25 cellular contexts compared by ENCODE assay signal in the genomic region with DNA sequence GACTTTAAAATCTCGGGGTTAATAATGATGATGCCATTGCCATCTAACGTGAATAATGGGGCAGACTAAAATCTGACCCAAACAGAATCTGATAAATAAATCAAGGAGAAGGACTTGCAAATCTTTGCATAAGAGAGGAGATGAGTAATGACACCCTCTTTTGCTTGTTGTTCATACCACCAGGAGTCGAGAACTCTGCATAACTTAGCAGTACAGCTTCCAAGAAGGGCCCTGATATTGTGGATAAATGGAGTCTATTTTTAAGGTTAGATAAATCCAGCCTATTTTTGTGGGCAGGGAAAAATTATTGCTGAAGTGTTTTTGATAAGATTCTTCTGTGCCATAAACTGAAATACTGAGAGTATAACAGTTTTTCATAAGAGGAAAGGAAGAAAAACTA. TPM values are rescaled to one million over a fixed set of nuclear protein-coding genes. Genes with fewer than 3 reads are reported as not detected.
DNase-seq lines count a peak whose midpoint lies in the region; ATAC-seq and TF ChIP-seq lines count a peak whose summit lies in the region.
"Had no signal": no experiment of that assay in that cellular context is flagged by ENCODE, and none has a peak within 500 bp of the region (broad histone marks: within the 10 kb centered on the region; RNA-seq: fewer than 3 reads in every experiment).

No MANE protein-coding gene starts in this region.

- no peak overlapping the region for H3K27ac Mint-ChIP-seq in GM23338
- H3K27ac Mint-ChIP-seq: CD14-positive monocyte; CD4-positive, alpha-beta T cell; CD8-positive, alpha-beta memory T cell; H9 had no signal

- H3K4me2 ChIP-seq in GM23338: peak overlapping the region; percentile 40; the same call in 1 of the 2 replicates
- H3K4me2 ChIP-seq: A549; BLaER1 treated with 17β-estradiol and CSF1 and Interleukin-3, amounts not matched to agents 10 nM and 100 nM had no signal

- no peak for DNase-seq in heart left ventricle
- no peak for DNase-seq in right atrium auricular region (ENCODE audit: low spot score)
- no peak for DNase-seq in GM23338 (ENCODE audit: low spot score)
- DNase-seq in coronary artery (ENCODE audit: low spot score): no peak
- DNase-seq in right cardiac atrium: no peak
- no peak for DNase-seq in anterior cingulate cortex (lab: John Stamatoyannopoulos, UW)
- DNase-seq: 8988T; ACHN; AML-193; BE2C; CD4-positive, alpha-beta T cell; CD8-positive, alpha-beta memory T cell; DMS 273 treated with DMSO at 0.1 percent for 48 hours; DMS79; EL; GDM1; GM23248; H9 had no signal

- intact Hi-C loops in heart left ventricle (cut with DNase I) (no loop called here), right cardiac atrium (cut with DNase I) (no loop called here)

- H3K9me2 ChIP-seq in GM23338 (ENCODE audit: insufficient read depth): no peaks in the 10 kb centered on the region

- H3K79me2 ChIP-seq in GM23338 (replicated peaks; ENCODE audit: insufficient read depth): peaks cover 63% of the 10 kb centered on the region

- no peak overlapping the region for H3K4me3 Mint-ChIP-seq in GM23338
- H3K4me3 Mint-ChIP-seq: CD14-positive monocyte; CD4-positive, alpha-beta T cell; CD8-positive, alpha-beta memory T cell; H9 had no signal

- peaks cover 0 to 15% (median 0%) of the 10 kb centered on the region in 9 donors for H3K36me3 ChIP-seq in heart left ventricle
- H3K36me3 ChIP-seq in right atrium auricular region: no peaks in the 10 kb centered on the region
- no peaks in the 10 kb centered on the region for H3K36me3 ChIP-seq in GM23338 (ENCODE audit: insufficient read depth)
- H3K36me3 ChIP-seq: BE2C; BLaER1 treated with 17β-estradiol and CSF1 and Interleukin-3, amounts not matched to agents 10 nM and 100 nM had no signal

- TF ChIP-seq POLR2A in heart left ventricle (IDR thresholded peaks at IDR 0.05): no peak

- TF ChIP-seq CTCF in heart left ventricle (IDR thresholded peaks at IDR 0.05) (no peak), right atrium auricular region (IDR thresholded peaks at IDR 0.05) (no peak), GM23338 (conservative IDR thresholded peaks at IDR 0.05; ENCODE audit: low read depth in 2 of 2) (no peak), coronary artery (IDR thresholded peaks at IDR 0.05) (no peak)

- no peak overlapping the region for H2AFZ ChIP-seq in GM23338
- H2AFZ ChIP-seq: GM23248 had no signal

- peak overlapping the region in 6 of 12 donors; percentile 2 to 25 (median 6) for H3K4me3 ChIP-seq in heart left ventricle
- peak overlapping the region in 1 of 2 donors; percentile 9 for H3K4me3 ChIP-seq in right atrium auricular region
- no peak overlapping the region for H3K4me3 ChIP-seq in GM23338
- H3K4me3 ChIP-seq in coronary artery: peak overlapping the region; percentile 15
- peak overlapping the region; percentile 27 for H3K4me3 ChIP-seq in right cardiac atrium (ENCODE audit: low read length)
- H3K4me3 ChIP-seq: A549; BLaER1 treated with 17β-estradiol and CSF1 and Interleukin-3, amounts not matched to agents 10 nM and 100 nM; GM12878; GM23248 had no signal

- H3K9me3 ChIP-seq in heart left ventricle (no peaks in the 10 kb centered on the region), right atrium auricular region (no peaks in the 10 kb centered on the region), right cardiac atrium (ENCODE audit: control insufficient read depth, low read length) (no peaks in the 10 kb centered on the region)
- H3K9me3 ChIP-seq: A549; BE2C; BLaER1 treated with 17β-estradiol and CSF1 and Interleukin-3, amounts not matched to agents 10 nM and 100 nM had no signal

- no peaks in the 10 kb centered on the region for H3K27me3 ChIP-seq in heart left ventricle
- no peaks in the 10 kb centered on the region for H3K27me3 ChIP-seq in right atrium auricular region
- no peaks in the 10 kb centered on the region for H3K27me3 ChIP-seq in GM23338 (ENCODE audit: insufficient read depth)
- H3K27me3 ChIP-seq in right cardiac atrium (ENCODE audit: control insufficient read depth, insufficient read depth): no peaks in the 10 kb centered on the region
- H3K27me3 ChIP-seq: BLaER1 treated with 17β-estradiol and CSF1 and Interleukin-3, amounts not matched to agents 10 nM and 100 nM had no signal

- H3K27me3 Mint-ChIP-seq in GM23338 (ENCODE audit: insufficient read depth, low read depth, poor library complexity): peaks cover 5% of the 10 kb centered on the region

- 25 to 36% (median 34%) methylated on average over 3 of the region's 3 CpGs for WGBS in heart left ventricle, 4 donors
- 41% methylated on average over 3 of the region's 3 CpGs for WGBS in right cardiac atrium

- no peaks in the 10 kb centered on the region; the same call in 1 of the 3 replicates for H3K36me3 Mint-ChIP-seq in GM23338 (ENCODE audit: low read depth)
- H3K36me3 Mint-ChIP-seq: CD14-positive monocyte; CD8-positive, alpha-beta memory T cell had no signal

- H3K4me1 ChIP-seq in heart left ventricle (peaks cover 0 to 55% (median 13%) of the 10 kb centered on the region in 12 donors), right atrium auricular region (peaks cover 0 to 29% of the 10 kb centered on the region in 2 donors), GM23338 (ENCODE audit: insufficient read depth) (peaks cover 35% of the 10 kb centered on the region), right cardiac atrium (ENCODE audit: control insufficient read depth, insufficient read depth, low read length) (peaks cover 1% of the 10 kb centered on the region)
- H3K4me1 ChIP-seq: A549; BE2C; BLaER1 treated with 17β-estradiol and CSF1 and Interleukin-3, amounts not matched to agents 10 nM and 100 nM had no signal

- peak overlapping the region in 8 of 12 donors; percentile 4 to 73 (median 58) for H3K27ac ChIP-seq in heart left ventricle
- peak overlapping the region in 1 of 2 donors; percentile 67 for H3K27ac ChIP-seq in right atrium auricular region
- no peak overlapping the region for H3K27ac ChIP-seq in GM23338 (ENCODE audit: low read depth)
- peak overlapping the region; percentile 56 to 70 for H3K27ac ChIP-seq in coronary artery
- H3K27ac ChIP-seq in right cardiac atrium (ENCODE audit: low read length): no peak overlapping the region
- H3K27ac ChIP-seq: A549; BLaER1 treated with 17β-estradiol and CSF1 and Interleukin-3, amounts not matched to agents 10 nM and 100 nM; GM23248 had no signal

- no peaks in the 10 kb centered on the region for H3F3A ChIP-seq in GM23338 (replicated peaks; ENCODE audit: low read depth)

- peak in 2 of 4 donors; percentile 24 to 37 for ATAC-seq in heart left ventricle
- no peak for ATAC-seq in GM23338
- no peak for ATAC-seq in right cardiac atrium
- ATAC-seq in HG02970 (IDR thresholded peaks at IDR 0.05; ENCODE audit: low FRiP score, unreplicated experiment): no peak
- ATAC-seq: A549, GM12878, HCT116 had no signal

- no peaks in the 10 kb centered on the region for H3K9me3 Mint-ChIP-seq in GM23338

- peaks cover 8% of the 10 kb centered on the region; the same call in 1 of the 2 replicates for H4K20me1 ChIP-seq in GM23338 (replicated peaks; ENCODE audit: insufficient read depth)
- H4K20me1 ChIP-seq: BLaER1 treated with 17β-estradiol and CSF1 and Interleukin-3, amounts not matched to agents 10 nM and 100 nM had no signal

- H3K4me1 Mint-ChIP-seq in GM23338: peaks cover 19% of the 10 kb centered on the region
- H3K4me1 Mint-ChIP-seq: CD14-positive monocyte; CD8-positive, alpha-beta memory T cell had no signal

RNA-seq across cellular contexts. Expression of gene RYR2, which starts 17.3 kb away (rescaled TPM):
- 1,000 to 10,000 TPM in 1 of 9 donors, 100 to 1,000 TPM in 8; 408 to 1,319 (median 822) TPM for total RNA-seq in heart left ventricle
- 100 to 1,000 TPM in 1 of 2 donors, 10 to 100 TPM in 1; 77.7 to 144 TPM for polyA plus RNA-seq in heart left ventricle
- 100 to 1,000 TPM; 392 to 756 TPM for total RNA-seq in right atrium auricular region
- total RNA-seq in GM23338 (2014; rRNA removed; shearing (Covaris generic)): 6.7 and 10.0 TPM in 2 replicates
- 1.7 and 8.9 TPM in 2 replicates for polyA plus RNA-seq in GM23338 (2016; fragmentation: Nextera tagmentation; extraction: Ambion mirVana)
- total RNA-seq in right cardiac atrium: 100 to 1,000 TPM; 479 to 716 (median 511) TPM
- polyA plus RNA-seq in right cardiac atrium: 166 TPM
- total RNA-seq: CD4-positive, alpha-beta T cell; GM12878; GM23248 had no signal
- polyA plus RNA-seq: CD14-positive monocyte, GM23248 had no signal

RNA-seq across cellular contexts. Expression of gene MT1HL1, which starts 55.0 kb away (rescaled TPM):
- total RNA-seq in heart left ventricle: not detected
- polyA plus RNA-seq in heart left ventricle: not detected
- not detected for total RNA-seq in right atrium auricular region
- total RNA-seq in GM23338 (2014; rRNA removed; shearing (Covaris generic)): not detected in 2 replicates
- polyA plus RNA-seq in GM23338 (2016; fragmentation: Nextera tagmentation; extraction: Ambion mirVana): not detected in 2 replicates
- not detected for total RNA-seq in right cardiac atrium
- polyA plus RNA-seq in right cardiac atrium: not detected
- total RNA-seq: CD4-positive, alpha-beta T cell; CD8-positive, alpha-beta memory T cell; GM12878; GM23248; H4; H9 had no signal
- polyA plus RNA-seq: A549; CD14-positive monocyte; CD8-positive, alpha-beta memory T cell; GM12878; GM23248 had no signal

Comparison
In these comparisons a context has a peak if more than half of its experiments do, and no peak if none do; other contexts are left out.
1. H3K27ac ChIP-seq: peak in heart left ventricle (8 of 12) and coronary artery (2 of 2); none in GM23338 (single experiment) and right cardiac atrium (single experiment).
2. RNA of gene RYR2, which starts 17.3 kb away (total RNA-seq): 408 to 1,319 TPM in heart left ventricle, 392 to 756 TPM in right atrium auricular region and 479 to 716 TPM in right cardiac atrium; 6.7 to 10.0 TPM in GM23338; every median in the first group is over 10 times any median in the second.